ENCODE assay signal across 9 cellular contexts in genomic region chr3:129162729-129163579, GRCh38. TPM values are rescaled to one million over a fixed set of nuclear protein-coding genes. Genes with fewer than 3 reads are reported as not detected.
DNase-seq lines count a peak whose midpoint lies in the region; ATAC-seq, FAIRE-seq and TF ChIP-seq lines count a peak whose summit lies in the region.
"Had no signal": no experiment of that assay in that cellular context is flagged by ENCODE, and none has a peak within 500 bp of the region (broad histone marks: within the 10 kb centered on the region; RNA-seq: fewer than 3 reads in every experiment).

No MANE protein-coding gene starts in this region.

- no peak for ATAC-seq in GM21619 (IDR thresholded peaks at IDR 0.05; ENCODE audit: unreplicated experiment)

- H3K27ac ChIP-seq in iPS-20b (ENCODE audit: low read length), result no peak overlapping the region
- peak overlapping the region in 2 of 5 donors; percentile 96 to 97 for H3K27ac ChIP-seq in stomach

- H3K9me3 ChIP-seq in iPS-20b (ENCODE audit: insufficient read depth, low read depth, low read length) (no peaks in the 10 kb centered on the region), stomach (no peaks in the 10 kb centered on the region)
- H3K9me3 ChIP-seq: HAP-1 had no signal

- intact Hi-C loops in stomach (cut with DNase I; ENCODE audit: low total_unique reads), result no loop called here

- H3K27me3 ChIP-seq in H7 (ENCODE audit: control insufficient read depth, insufficient read depth, low read length), result no peaks in the 10 kb centered on the region
- no peaks in the 10 kb centered on the region for H3K27me3 ChIP-seq in iPS-20b (ENCODE audit: insufficient read depth, low read length)
- no peaks in the 10 kb centered on the region for H3K27me3 ChIP-seq in stomach

- no peak overlapping the region for H3K4me3 ChIP-seq in H7 (ENCODE audit: insufficient read depth, low read depth, low read length)
- peak overlapping the region; percentile 85 for H3K4me3 ChIP-seq in iPS-20b (ENCODE audit: low read length)
- no peak overlapping the region for H3K4me3 ChIP-seq in stomach

- no peak for TF ChIP-seq POLR2A in stomach (IDR thresholded peaks at IDR 0.05)

- FAIRE-seq in urothelium cell line (lab: Jason Lieb, UNC), result no peak

- peaks cover 8% of the 10 kb centered on the region for H3K36me3 ChIP-seq in H7 (replicated peaks; ENCODE audit: control insufficient read depth, insufficient read depth, low read length)
- peaks cover 33% of the 10 kb centered on the region for H3K36me3 ChIP-seq in iPS-20b (ENCODE audit: insufficient read depth, low read depth, low read length)
- peaks cover 26 to 45% (median 44%) of the 10 kb centered on the region in 4 donors for H3K36me3 ChIP-seq in stomach

- whole genome bisulfite sequencing in stomach, 5 donors, result 41 to 65% (median 56%) methylated on average over 5 of the region's 5 CpGs

- no peak for TF ChIP-seq CTCF in stomach (IDR thresholded peaks at IDR 0.05)

- peak; percentile 22 to 31 for DNase-seq in AML-193 (lab: John Stamatoyannopoulos, UW)
- DNase-seq in H7, result peak; percentile 67
- DNase-seq in UCSD-AML1 (lab: John Stamatoyannopoulos, UW; ENCODE audit: unreplicated experiment), result peak; percentile 13
- DNase-seq in stomach, result no peak
- DNase-seq in urothelium cell line (ENCODE audit: low spot score), result no peak
- no peak for DNase-seq in mesenteric fat pad (ENCODE audit: low spot score)

- peak overlapping the region; percentile 93; the same call in 1 of the 2 replicates for H3K9ac ChIP-seq in iPS-20b (ENCODE audit: low read depth, low read length)

- no peak for TF ChIP-seq EP300 in stomach (IDR thresholded peaks at IDR 0.05)

- H3K4me1 ChIP-seq in iPS-20b (ENCODE audit: insufficient read depth, low read length) (peaks cover 11% of the 10 kb centered on the region; the same call in 1 of the 2 replicates), stomach (peaks cover 21 to 37% (median 26%) of the 10 kb centered on the region in 4 donors)

RNA-seq across cellular contexts. Expression of gene ISY1, which starts 2.1 kb away (rescaled TPM):
- total RNA-seq in H7 (2014; rRNA removed; shearing (Covaris generic)), result 24.1 and 26.2 TPM in 2 replicates
- total RNA-seq in stomach (10 to 100 TPM in 1 of 5 donors, 1 to 10 TPM in 4; 5.4 to 24.4 (median 7.0) TPM), mesenteric fat pad (23.4 TPM)
- polyA plus RNA-seq in stomach, result 10 to 100 TPM; 17.8 to 31.5 (median 19.5) TPM

RNA-seq across cellular contexts. Expression of gene CNBP, which starts 20.7 kb away (rescaled TPM):
- total RNA-seq in H7 (2014; rRNA removed; shearing (Covaris generic)), result 351 and 430 TPM in 2 replicates
- 100 to 1,000 TPM; 185 to 399 (median 202) TPM for total RNA-seq in stomach
- polyA plus RNA-seq in stomach, result 100 to 1,000 TPM; 315 to 537 (median 323) TPM
- total RNA-seq in mesenteric fat pad, result 338 TPM

RNA-seq across cellular contexts. Expression of gene RAB43, which starts 41.4 kb away (rescaled TPM):
- 31.9 and 39.4 TPM in 2 replicates for total RNA-seq in H7 (2014; rRNA removed; shearing (Covaris generic))
- total RNA-seq in stomach (10 to 100 TPM in 4 of 5 donors, 1 to 10 TPM in 1; 6.1 to 70.6 (median 22.6) TPM), mesenteric fat pad (33.0 TPM)
- 10 to 100 TPM in 2 of 3 donors, 1 to 10 TPM in 1; 4.3 to 18.1 (median 10.5) TPM for polyA plus RNA-seq in stomach

Comparison
In these comparisons a context has a peak if more than half of its experiments do, and no peak if none do; other contexts are left out.
1. DNase-seq: peak in AML-193 (2 of 2), H7 (single experiment) and UCSD-AML1 (single experiment); none in stomach (single experiment), urothelium cell line (single experiment) and mesenteric fat pad (single experiment).